In the genomic region with DNA sequence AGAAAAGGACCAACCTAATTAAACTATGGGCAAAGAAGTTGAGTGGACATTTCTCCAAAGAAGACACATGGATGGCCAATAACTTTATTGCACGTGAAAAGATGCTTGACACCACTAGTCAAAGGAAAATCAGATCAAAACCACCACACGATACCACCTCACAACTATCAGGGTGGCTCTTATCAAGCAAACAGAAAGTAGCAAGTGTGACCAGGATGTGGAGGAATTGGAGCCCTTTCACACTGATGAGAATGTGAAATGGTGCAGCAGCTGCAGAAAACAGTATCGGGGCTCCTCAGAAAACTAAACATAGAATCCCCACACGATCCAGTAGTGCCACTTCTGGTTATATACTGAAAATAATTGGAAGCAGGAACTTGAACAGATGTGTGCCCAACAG, we compare ENCODE assay signal across 10 cellular contexts.
"Had no signal": no experiment of that assay in that cellular context is flagged by ENCODE, and none has a peak within 500 bp of the region (broad histone marks: within the 10 kb centered on the region; RNA-seq: fewer than 3 reads in every experiment).

No MANE protein-coding gene starts in this region.

- H3K27ac ChIP-seq: GM23248, HL-60 had no signal

- H3K27ac Mint-ChIP-seq: HFFc6, IgD-negative memory B cell had no signal

- H3K4me3 Mint-ChIP-seq: HFFc6, IgD-negative memory B cell had no signal

- H3K9ac ChIP-seq: GM23248 had no signal

- DNase-seq: GM23248, GOT3, H7, HFFc6 had no signal

- H3K9me3 ChIP-seq: HAP-1 had no signal

- H3K36me3 ChIP-seq: HAP-1 had no signal

- ATAC-seq: HCT116, HepG2, K562 had no signal

- H3K4me3 ChIP-seq: GM23248, HAP-1, K562 had no signal

- H3K4me1 ChIP-seq: HAP-1 had no signal
